ENCODE assay signal across 1 cellular context in the genomic region with DNA sequence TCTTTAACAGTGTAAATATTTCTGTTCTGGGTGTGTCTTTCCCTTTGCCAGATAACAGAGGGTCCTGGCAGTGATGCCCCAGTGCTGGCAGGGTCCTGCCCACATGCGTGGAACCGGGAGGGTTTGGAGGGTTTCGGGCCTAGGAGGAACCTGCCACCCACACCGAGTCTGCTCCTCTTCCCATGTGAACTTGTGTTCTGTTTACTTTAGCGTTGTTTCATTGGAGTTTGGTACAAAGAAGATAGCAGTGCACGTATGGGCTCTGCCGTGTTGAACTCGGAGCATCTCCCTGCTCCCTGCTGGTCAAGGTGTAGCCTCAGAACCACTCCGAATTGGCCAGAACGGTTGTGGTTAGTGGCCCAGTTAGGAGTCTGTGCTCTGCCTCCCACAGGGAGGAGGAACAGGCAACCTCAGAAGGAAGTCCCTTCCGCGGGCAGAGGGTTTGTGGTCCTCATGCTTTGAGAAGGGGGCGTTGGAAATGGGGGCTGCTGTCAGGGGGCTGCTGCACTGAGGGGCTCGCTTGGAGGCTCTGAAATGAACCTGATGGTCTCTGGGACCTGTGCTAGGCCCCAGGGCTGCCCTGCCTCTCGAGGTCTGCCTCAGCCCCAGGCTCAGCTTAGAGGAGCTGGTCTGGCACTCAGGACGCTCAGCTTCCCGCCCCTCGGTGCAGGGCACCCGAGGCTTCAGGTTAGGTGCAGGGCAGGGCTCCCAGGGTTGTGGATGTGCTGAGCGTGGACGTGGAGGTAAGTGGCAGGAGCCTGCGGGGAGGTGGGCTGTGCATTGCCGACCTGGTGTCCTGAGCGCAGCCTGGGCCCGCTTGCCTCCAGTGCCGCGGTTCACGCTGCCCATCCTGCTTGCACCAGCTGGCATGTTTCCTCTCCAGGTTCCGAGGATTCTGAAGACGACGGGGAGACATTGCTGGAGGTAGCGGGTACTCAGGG.
TF ChIP-seq lines count a peak whose summit lies in the region.

No MANE protein-coding gene starts in this region.

TF ChIP-seq in K562, 482 proteins besides CTCF, POLR2A, EP300 and RAD21:
- TF ChIP-seq POLR2G (IDR thresholded peaks at IDR 0.05; ENCODE audit: low read depth, low read length) (peak; percentile 43; the same call in 1 of the 2 replicates), YBX1 (IDR thresholded peaks at IDR 0.05) (no peak), POLR2AphosphoS2 (IDR thresholded peaks at IDR 0.05; ENCODE audit: low read length) (no peak)
- TF ChIP-seq, protein P1, sequence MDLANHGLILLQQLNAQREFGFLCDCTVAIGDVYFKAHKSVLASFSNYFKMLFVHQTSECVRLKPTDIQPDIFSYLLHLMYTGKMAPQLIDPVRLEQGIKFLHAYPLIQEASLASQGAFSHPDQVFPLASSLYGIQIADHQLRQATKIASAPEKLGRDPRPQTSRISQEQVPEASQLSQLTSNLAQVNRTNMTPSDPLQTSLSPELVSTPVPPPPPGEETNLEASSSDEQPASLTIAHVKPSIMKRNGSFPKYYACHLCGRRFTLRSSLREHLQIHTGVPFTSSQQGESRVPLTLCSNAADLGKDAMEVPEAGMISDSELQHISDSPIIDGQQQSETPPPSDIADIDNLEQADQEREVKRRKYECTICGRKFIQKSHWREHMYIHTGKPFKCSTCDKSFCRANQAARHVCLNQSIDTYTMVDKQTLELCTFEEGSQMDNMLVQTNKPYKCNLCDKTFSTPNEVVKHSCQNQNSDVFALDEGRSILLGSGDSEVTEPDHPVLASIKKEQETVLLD (IDR thresholded peaks at IDR 0.05), result no peak
TF ChIP-seq in K562: peak in this region for 1.
